19 cellular contexts compared by ENCODE assay signal in the genomic region with DNA sequence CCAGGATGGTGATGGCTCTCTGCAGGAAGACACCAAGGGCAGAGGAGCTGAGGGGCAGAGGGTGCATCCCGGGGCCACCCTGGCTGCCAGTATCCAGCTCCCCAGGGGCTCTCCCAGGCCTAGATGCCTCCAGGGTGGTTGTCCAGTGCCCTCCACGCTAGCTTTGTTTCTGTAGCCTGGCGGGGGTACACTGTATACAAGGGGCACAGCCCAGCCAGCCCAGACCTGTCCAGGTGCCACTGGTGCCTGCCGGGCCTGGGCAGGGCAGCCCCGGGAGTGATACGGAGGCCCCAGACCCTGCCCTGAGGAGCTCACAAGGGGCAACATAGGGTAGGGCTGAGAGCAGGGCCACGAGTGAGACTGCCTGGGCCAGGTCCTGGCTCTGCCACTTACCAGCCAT. TPM values are rescaled to one million over a fixed set of nuclear protein-coding genes. Genes with fewer than 3 reads are reported as not detected.
DNase-seq lines count a peak whose midpoint lies in the region; ATAC-seq and TF ChIP-seq lines count a peak whose summit lies in the region.
"Had no signal": no experiment of that assay in that cellular context is flagged by ENCODE, and none has a peak within 500 bp of the region (broad histone marks: within the 10 kb centered on the region; RNA-seq: fewer than 3 reads in every experiment).

No MANE protein-coding gene starts in this region.

- DNase-seq in activated naive CD8-positive, alpha-beta T cell treated with anti-CD3 and anti-CD28 coated beads, Interleukin-2, amount 50 U/mL, for 24 hours = no peak
- DNase-seq in activated naive CD8-positive, alpha-beta T cell treated with anti-CD3 and anti-CD28 coated beads for 36 hours = no peak
- DNase-seq in H7 = peak; percentile 13
- peak; percentile 35 for DNase-seq in endodermal cell
- DNase-seq in omental fat pad (ENCODE audit: low spot score) = no peak
- no peak for DNase-seq in mesenteric fat pad (ENCODE audit: low spot score)
- DNase-seq in NOMO-1 treated with DMSO at 0.1 percent for 48 hours (lab: John Stamatoyannopoulos, UW; ENCODE audit: unreplicated experiment) = no peak
- DNase-seq: Caco-2; CD4-positive, CD25-positive, alpha-beta regulatory T cell; CD8-positive, alpha-beta T cell; DMS153; DND-41; GOT3; HCEC 1CT had no signal

- H3K36me3 ChIP-seq in H7 (replicated peaks; ENCODE audit: control insufficient read depth, insufficient read depth, low read length) (no peaks in the 10 kb centered on the region), endodermal cell (ENCODE audit: control insufficient read depth, insufficient read depth, low read length) (peaks cover 13% of the 10 kb centered on the region)

- no peaks in the 10 kb centered on the region for H3K27me3 ChIP-seq in H7 (ENCODE audit: control insufficient read depth, insufficient read depth, low read length)
- H3K27me3 ChIP-seq in endodermal cell (ENCODE audit: control insufficient read depth, insufficient read depth, low read length, poor library complexity, severe bottlenecking) = no peaks in the 10 kb centered on the region
- H3K27me3 ChIP-seq: BLaER1 had no signal

- no peak overlapping the region for H3K27ac Mint-ChIP-seq in activated naive CD8-positive, alpha-beta T cell treated with anti-CD3 and anti-CD28 coated beads, Interleukin-2, amount 50 U/mL, for 24 hours
- H3K27ac Mint-ChIP-seq in activated naive CD8-positive, alpha-beta T cell treated with anti-CD3 and anti-CD28 coated beads for 36 hours = no peak overlapping the region
- no peak overlapping the region for H3K27ac Mint-ChIP-seq in endodermal cell
- H3K27ac Mint-ChIP-seq: B cell; CD4-positive, CD25-positive, alpha-beta regulatory T cell; CD8-positive, alpha-beta T cell had no signal

- WGBS in endodermal cell (ENCODE audit: insufficient coverage in 1 of 2, insufficient read length in 1 of 2), 2 experiments = 93 to 94% methylated on average over 3 to 7 of the region's 7 CpGs

- no peaks in the 10 kb centered on the region for H3K27me3 Mint-ChIP-seq in activated naive CD8-positive, alpha-beta T cell treated with anti-CD3 and anti-CD28 coated beads, Interleukin-2, amount 50 U/mL, for 24 hours
- no peaks in the 10 kb centered on the region for H3K27me3 Mint-ChIP-seq in activated naive CD8-positive, alpha-beta T cell treated with anti-CD3 and anti-CD28 coated beads for 36 hours
- no peaks in the 10 kb centered on the region for H3K27me3 Mint-ChIP-seq in endodermal cell (ENCODE audit: insufficient read depth)
- H3K27me3 Mint-ChIP-seq: B cell; CD4-positive, CD25-positive, alpha-beta regulatory T cell had no signal

- peak; percentile 15 for ATAC-seq in activated naive CD8-positive, alpha-beta T cell treated with anti-CD3 and anti-CD28 coated beads, Interleukin-2, amount 50 U/mL, for 24 hours
- ATAC-seq in omental fat pad (ENCODE audit: low FRiP score) = peak; percentile 31
- no peak for ATAC-seq in HG03565 (IDR thresholded peaks at IDR 0.05; ENCODE audit: unreplicated experiment)
- ATAC-seq: CD8-positive, alpha-beta T cell had no signal

- H3K4me3 Mint-ChIP-seq in activated naive CD8-positive, alpha-beta T cell treated with anti-CD3 and anti-CD28 coated beads, Interleukin-2, amount 50 U/mL, for 24 hours = no peak overlapping the region
- no peak overlapping the region for H3K4me3 Mint-ChIP-seq in activated naive CD8-positive, alpha-beta T cell treated with anti-CD3 and anti-CD28 coated beads for 36 hours
- no peak overlapping the region for H3K4me3 Mint-ChIP-seq in endodermal cell
- H3K4me3 Mint-ChIP-seq: B cell; CD4-positive, CD25-positive, alpha-beta regulatory T cell; CD8-positive, alpha-beta T cell had no signal

- no peaks in the 10 kb centered on the region for H3K9me3 Mint-ChIP-seq in activated naive CD8-positive, alpha-beta T cell treated with anti-CD3 and anti-CD28 coated beads, Interleukin-2, amount 50 U/mL, for 24 hours
- H3K9me3 Mint-ChIP-seq in activated naive CD8-positive, alpha-beta T cell treated with anti-CD3 and anti-CD28 coated beads for 36 hours = no peaks in the 10 kb centered on the region
- no peaks in the 10 kb centered on the region for H3K9me3 Mint-ChIP-seq in endodermal cell
- H3K9me3 Mint-ChIP-seq: CD4-positive, CD25-positive, alpha-beta regulatory T cell; CD8-positive, alpha-beta T cell had no signal

- TF ChIP-seq CTCF in endodermal cell (conservative IDR thresholded peaks at IDR 0.05) = no peak
- no peak for TF ChIP-seq CTCF in omental fat pad (IDR thresholded peaks at IDR 0.05)

- H3K9ac ChIP-seq in endodermal cell (ENCODE audit: extremely low read depth, low read length, poor library complexity, severe bottlenecking) = no peak overlapping the region
- H3K9ac ChIP-seq: BLaER1 had no signal

- no peaks in the 10 kb centered on the region for H3K36me3 Mint-ChIP-seq in activated naive CD8-positive, alpha-beta T cell treated with anti-CD3 and anti-CD28 coated beads, Interleukin-2, amount 50 U/mL, for 24 hours (ENCODE audit: low read depth)
- no peaks in the 10 kb centered on the region for H3K36me3 Mint-ChIP-seq in activated naive CD8-positive, alpha-beta T cell treated with anti-CD3 and anti-CD28 coated beads for 36 hours
- peaks cover 47% of the 10 kb centered on the region for H3K36me3 Mint-ChIP-seq in endodermal cell (ENCODE audit: low read depth)

- no peaks in the 10 kb centered on the region for H3K4me1 ChIP-seq in endodermal cell (ENCODE audit: control insufficient read depth, insufficient read depth, low read length)
- H3K4me1 ChIP-seq: BLaER1, Caco-2 had no signal

- H3K9me3 ChIP-seq in endodermal cell (ENCODE audit: control insufficient read depth, low read length) = no peaks in the 10 kb centered on the region
- H3K9me3 ChIP-seq: BLaER1, Caco-2 had no signal

- no peak overlapping the region for H3K4me3 ChIP-seq in H7 (ENCODE audit: insufficient read depth, low read depth, low read length)
- no peak overlapping the region for H3K4me3 ChIP-seq in endodermal cell (ENCODE audit: low read length)
- H3K4me3 ChIP-seq: BLaER1 had no signal

- no peak overlapping the region for H3K27ac ChIP-seq in endodermal cell (ENCODE audit: low read depth, low read length)
- H3K27ac ChIP-seq: 22Rv1, BLaER1, C4-2B had no signal

- H3K4me1 Mint-ChIP-seq in activated naive CD8-positive, alpha-beta T cell treated with anti-CD3 and anti-CD28 coated beads, Interleukin-2, amount 50 U/mL, for 24 hours = no peaks in the 10 kb centered on the region
- no peaks in the 10 kb centered on the region for H3K4me1 Mint-ChIP-seq in activated naive CD8-positive, alpha-beta T cell treated with anti-CD3 and anti-CD28 coated beads for 36 hours
- H3K4me1 Mint-ChIP-seq in endodermal cell = no peaks in the 10 kb centered on the region
- H3K4me1 Mint-ChIP-seq: B cell had no signal

RNA-seq across cellular contexts. Expression of a gene that starts 14.6 kb away (rescaled TPM):
- under 1 TPM; 0.47 to 0.64 TPM for total RNA-seq in activated naive CD8-positive, alpha-beta T cell treated with anti-CD3 and anti-CD28 coated beads for 36 hours
- total RNA-seq in H7 (2014; rRNA removed; shearing (Covaris generic)) = 0.69 and 2.5 TPM in 2 replicates
- total RNA-seq in endodermal cell (10 to 100 TPM in 1 of 2 donors, 1 to 10 TPM in 1; 6.2 to 11.3 TPM), omental fat pad (1 to 10 TPM in 1 of 4 donors, under 1 TPM in 3; 0.36 to 3.0 (median 0.86) TPM), mesenteric fat pad (1.2 TPM)
- 3.8 TPM for polyA plus RNA-seq in endodermal cell (2013, experiment 1 of 2)
- polyA plus RNA-seq in endodermal cell (2013, experiment 2 of 2) = 3.8 TPM

RNA-seq across cellular contexts. Expression of a gene that starts 37.0 kb away (rescaled TPM):
- 1 to 10 TPM; 1.4 TPM for total RNA-seq in activated naive CD8-positive, alpha-beta T cell treated with anti-CD3 and anti-CD28 coated beads for 36 hours
- total RNA-seq in H7 (2014; rRNA removed; shearing (Covaris generic)) = 3.0 and 3.1 TPM in 2 replicates
- total RNA-seq in endodermal cell (1 to 10 TPM; 8.0 to 9.2 TPM), omental fat pad (1 to 10 TPM; 1.7 to 9.9 (median 2.7) TPM), mesenteric fat pad (6.7 TPM)
- polyA plus RNA-seq in endodermal cell (2013, experiment 1 of 2) = 5.1 TPM
- 4.4 TPM for polyA plus RNA-seq in endodermal cell (2013, experiment 2 of 2)

Comparison
In these comparisons a context has a peak if more than half of its experiments do, and no peak if none do; other contexts are left out.
1. DNase-seq: peak in H7 (single experiment) and endodermal cell (single experiment); none in activated naive CD8-positive, alpha-beta T cell treated with anti-CD3 and anti-CD28 coated beads, Interleukin-2, amount 50 U/mL, for 24 hours (single experiment), activated naive CD8-positive, alpha-beta T cell treated with anti-CD3 and anti-CD28 coated beads for 36 hours (single experiment), omental fat pad (single experiment), mesenteric fat pad (single experiment) and NOMO-1 treated with DMSO at 0.1 percent for 48 hours (single experiment).